ENCODE assay signal across 12 cellular contexts in the genomic region with DNA sequence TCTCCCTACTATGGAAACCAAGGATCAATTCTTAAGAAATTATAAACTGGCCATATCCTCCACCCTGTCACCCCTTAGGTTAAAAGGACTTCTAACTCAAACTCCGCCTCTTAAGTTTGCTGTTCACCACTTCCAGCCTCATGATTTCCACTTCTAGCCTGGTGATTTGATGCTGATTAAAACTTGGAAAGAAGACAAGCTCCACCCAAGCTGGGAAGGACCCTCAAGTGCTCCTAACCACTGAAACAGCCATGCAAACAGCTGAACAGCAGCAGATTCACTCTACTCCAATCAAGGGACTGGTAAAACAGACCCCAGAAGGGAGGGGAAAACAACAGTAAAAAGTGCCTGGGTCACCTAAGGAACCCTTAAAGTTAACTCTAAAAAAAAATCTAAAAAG.
"Had no signal": no experiment of that assay in that cellular context is flagged by ENCODE, and none has a peak within 500 bp of the region (broad histone marks: within the 10 kb centered on the region; RNA-seq: fewer than 3 reads in every experiment).

No MANE protein-coding gene starts in this region.

- ATAC-seq: natural killer cell treated with Interleukin-12 subunit alpha and Interleukin-12 subunit beta and Interleukin-15 and Interleukin-18, amount 100 ng/mL, for 72 hours; stimulated activated naive CD8-positive, alpha-beta T cell treated with anti-CD3 and anti-CD28 coated beads, Interleukin-15, Interleukin-2, amounts not matched to agents 100 U/mL and 50 U/mL, for 24 hours had no signal

- DNase-seq: activated CD4-positive, alpha-beta memory T cell treated with anti-CD3 and anti-CD28 coated beads for 36 hours; activated gamma-delta T cell; activated T-cell treated with anti-CD3 and anti-CD28 coated beads, Interleukin-2, amount 50 U/mL, for 48 hours; amygdala; endodermal cell; immature natural killer cell; mammary epithelial cell; occipital lobe; stimulated activated CD4-positive, alpha-beta T cell treated with anti-CD3 and anti-CD28 coated beads, Interleukin-4, amount 100 ng/mL, for 1 hour; stimulated activated CD8-positive, alpha-beta memory T cell treated with anti-CD3 and anti-CD28 coated beads, Interleukin-4, amount 100 ng/mL, for 48 hours; stimulated activated naive CD8-positive, alpha-beta T cell treated with anti-CD3 and anti-CD28 coated beads, Interleukin-15, Interleukin-2, amounts not matched to agents 100 U/mL and 50 U/mL, for 24 hours had no signal
